In the genomic region with DNA sequence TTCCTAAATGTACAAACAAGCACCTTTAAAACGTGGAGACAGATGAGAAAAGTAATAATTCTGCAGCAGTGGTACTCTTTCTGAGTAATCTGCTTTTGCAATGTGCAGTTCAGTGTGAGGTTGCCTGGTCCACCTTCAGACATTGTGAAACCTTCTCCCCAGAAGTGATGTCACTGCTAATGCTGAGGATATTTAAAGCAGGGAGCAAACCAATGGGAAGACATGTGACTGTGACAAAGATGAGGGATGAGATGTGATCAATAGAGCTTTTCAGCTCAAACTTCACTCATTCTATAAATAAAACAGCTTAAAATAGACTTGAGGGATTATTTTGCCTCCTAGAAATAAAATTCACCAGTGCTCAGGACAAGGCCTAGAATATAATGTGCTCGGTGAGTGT, we compare ENCODE assay signal across 13 cellular contexts. TPM values are rescaled to one million over a fixed set of nuclear protein-coding genes. Genes with fewer than 3 reads are reported as not detected.
DNase-seq lines count a peak whose midpoint lies in the region; ATAC-seq and TF ChIP-seq lines count a peak whose summit lies in the region.
"Had no signal": no experiment of that assay in that cellular context is flagged by ENCODE, and none has a peak within 500 bp of the region (broad histone marks: within the 10 kb centered on the region; RNA-seq: fewer than 3 reads in every experiment).

No MANE protein-coding gene starts in this region.

- no peaks in the 10 kb centered on the region for H3K79me2 ChIP-seq in GM23248 (ENCODE audit: insufficient read depth)

- H4K20me1 ChIP-seq in GM23248 (ENCODE audit: insufficient read depth): no peaks in the 10 kb centered on the region

- no peak for TF ChIP-seq CTCF in foreskin fibroblast (IDR thresholded peaks at IDR 0.05; ENCODE audit: low read depth, low read length)

- H3K4me3 ChIP-seq in GM23248 (no peak overlapping the region), foreskin fibroblast (ENCODE audit: low read depth in 1 of 2, low read length in 2 of 2) (no peak overlapping the region)
- H3K4me3 ChIP-seq: adrenal gland, upper lobe of left lung had no signal

- H3K9me3 ChIP-seq in GM23248 (ENCODE audit: low read depth): no peaks in the 10 kb centered on the region
- H3K9me3 ChIP-seq: adrenal gland, upper lobe of left lung had no signal

- WGBS in GM23248 (ENCODE audit: low coverage in 1 of 2, low lambda C conversion rate in 2 of 2, missing lambda C conversion rate in 2 of 2), 2 experiments: 25 to 39% methylated on average over 2 of the region's 2 CpGs

- no peaks in the 10 kb centered on the region for H3K9me2 ChIP-seq in GM23248 (ENCODE audit: insufficient read depth)

- peak; percentile 86 for DNase-seq in GM23248
- peak; percentile 92 for DNase-seq in amniotic epithelial cell (ENCODE audit: low read depth)
- DNase-seq in foreskin fibroblast: peak; percentile 73 to 88
- peak; percentile 81 for DNase-seq in putamen (ENCODE audit: low spot score)
- DNase-seq in stimulated activated CD4-positive, alpha-beta T cell treated with anti-CD3 and anti-CD28 coated beads, Interleukin-4, amount 100 ng/mL, for 4 hours: no peak
- DNase-seq: activated CD4-positive, alpha-beta memory T cell treated with anti-CD3 and anti-CD28 coated beads for 36 hours; COR-L47; stimulated activated CD4-positive, alpha-beta T cell treated with anti-CD3 and anti-CD28 coated beads, Interleukin-2, amount 100 ng/mL, for 48 hours had no signal

- in situ Hi-C loops in GM23248 (cut with MboI): no loop called here

- ATAC-seq in HG03439 (IDR thresholded peaks at IDR 0.05; ENCODE audit: unreplicated experiment) (no peak), GM19351 (IDR thresholded peaks at IDR 0.05; ENCODE audit: unreplicated experiment) (no peak), HG03432 (IDR thresholded peaks at IDR 0.05; ENCODE audit: unreplicated experiment) (no peak)

- H3F3A ChIP-seq in GM23248 (ENCODE audit: insufficient read depth): peaks cover 43% of the 10 kb centered on the region

- no peak overlapping the region for H3K9ac ChIP-seq in GM23248

- peaks cover 22% of the 10 kb centered on the region for H3K4me1 ChIP-seq in GM23248 (ENCODE audit: insufficient read depth)

- H3K27me3 ChIP-seq in GM23248 (replicated peaks; ENCODE audit: insufficient read depth): no peaks in the 10 kb centered on the region
- H3K27me3 ChIP-seq: adrenal gland, upper lobe of left lung had no signal

- H2AFZ ChIP-seq in GM23248: 0 out of 2 replicates have a peak overlapping the region, but pooled peaks have one; percentile 2

- H3K27ac ChIP-seq in GM23248: peak overlapping the region; percentile 48

- peak overlapping the region; percentile 37 for H3K4me2 ChIP-seq in GM23248 (ENCODE audit: unreplicated experiment)

- H3K36me3 ChIP-seq in GM23248 (ENCODE audit: low read depth): no peaks in the 10 kb centered on the region
- H3K36me3 ChIP-seq: adrenal gland, upper lobe of left lung had no signal

RNA-seq across cellular contexts. Expression of a gene that starts 9.2 kb away (rescaled TPM):
- 2.7 and 6.7 TPM in 2 replicates for total RNA-seq in GM23248 (2014; rRNA removed; shearing (Covaris generic))
- polyA plus RNA-seq in GM23248 (2016; fragmentation: Nextera tagmentation; extraction: Ambion mirVana): 9.8 and 9.9 TPM in 2 replicates

RNA-seq across cellular contexts. Expression of a gene that starts 55.2 kb away (rescaled TPM):
- total RNA-seq in GM23248 (2014; rRNA removed; shearing (Covaris generic)): not detected in 2 replicates
- polyA plus RNA-seq in GM23248 (2016; fragmentation: Nextera tagmentation; extraction: Ambion mirVana): not detected in 2 replicates

Comparison
In these comparisons a context has a peak if more than half of its experiments do, and no peak if none do; other contexts are left out.
1. DNase-seq: peak in GM23248 (single experiment), amniotic epithelial cell (single experiment), foreskin fibroblast (2 of 2) and putamen (single experiment); none in stimulated activated CD4-positive, alpha-beta T cell treated with anti-CD3 and anti-CD28 coated beads, Interleukin-4, amount 100 ng/mL, for 4 hours (0 of 2).